ENCODE assay signal across 22 cellular contexts in the genomic region with DNA sequence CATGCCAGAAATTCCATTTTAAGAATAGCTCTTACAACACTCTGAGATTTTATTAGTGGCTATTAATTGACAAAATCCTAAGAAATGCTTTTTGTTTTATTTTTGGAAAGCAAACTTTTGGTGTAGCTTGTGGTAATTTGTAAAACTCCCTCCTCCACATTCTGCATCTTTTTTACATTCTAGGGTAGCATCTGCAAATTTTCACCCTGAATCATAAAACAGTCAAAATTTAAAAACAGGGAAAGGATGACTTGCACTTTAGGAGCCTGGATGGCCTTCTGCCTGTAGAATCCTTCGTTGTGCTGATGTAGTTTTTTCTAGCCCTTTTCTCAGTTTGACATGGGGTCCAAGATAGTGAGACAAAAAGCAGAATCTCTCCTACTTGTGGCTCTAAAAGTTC.
DNase-seq lines count a peak whose midpoint lies in the region; ATAC-seq, FAIRE-seq and TF ChIP-seq lines count a peak whose summit lies in the region.
"Had no signal": no experiment of that assay in that cellular context is flagged by ENCODE, and none has a peak within 500 bp of the region (broad histone marks: within the 10 kb centered on the region; RNA-seq: fewer than 3 reads in every experiment).

No MANE protein-coding gene starts in this region.

- no peak overlapping the region for H3K4me3 ChIP-seq in A549
- H3K4me3 ChIP-seq: BLaER1 treated with 17β-estradiol and CSF1 and Interleukin-3, amounts not matched to agents 10 nM and 100 nM had no signal

- ATAC-seq in A549 (no peak), omental fat pad (ENCODE audit: low FRiP score) (peak; percentile 68), HG02884 (IDR thresholded peaks at IDR 0.05; ENCODE audit: unreplicated experiment) (no peak)
- ATAC-seq: CD8-positive, alpha-beta T cell had no signal

- no peak for TF ChIP-seq EP300 in A549 (IDR thresholded peaks at IDR 0.05)

- DNase-seq in A549 (ENCODE audit: low read depth in 1 of 2, low spot score in 1 of 2) (no peak), GM03348 (ENCODE audit: low spot score) (peak; percentile 63), omental fat pad (ENCODE audit: low spot score) (no peak), cerebellum (ENCODE audit: low spot score) (no peak), NCI-H1105 (lab: John Stamatoyannopoulos, UW) (no peak), NCI-H82 treated with DMSO at 0.1 percent for 48 hours (lab: John Stamatoyannopoulos, UW; ENCODE audit: unreplicated experiment) (no peak)
- DNase-seq: 8988T; Calu3; CD8-positive, alpha-beta T cell; MV-4-11; NCI-H1417 treated with DMSO at 0.1 percent for 48 hours; NCI-H187 treated with DMSO at 0.1 percent for 48 hours; NCI-H226; NCI-H524; NCI-H82; RPMI8226; SHP77 treated with DMSO at 0.1 percent for 48 hours; SK-N-SH had no signal

- TF ChIP-seq CTCF in A549 (IDR thresholded peaks at IDR 0.05), result no peak
- no peak for TF ChIP-seq CTCF in omental fat pad (IDR thresholded peaks at IDR 0.05)

- no peaks in the 10 kb centered on the region for H3K9me3 ChIP-seq in A549
- H3K9me3 ChIP-seq: BLaER1 treated with 17β-estradiol and CSF1 and Interleukin-3, amounts not matched to agents 10 nM and 100 nM; SK-N-SH had no signal

- no peak overlapping the region for H3K4me2 ChIP-seq in A549
- H3K4me2 ChIP-seq: KMS-11, SK-N-SH had no signal

- H3K4me1 ChIP-seq in A549, result no peaks in the 10 kb centered on the region

- CTCF ChIA-PET in A549 (lab: Yijun Ruan, JAX), result no interaction called here

- FAIRE-seq in A549 (lab: Jason Lieb, UNC), result no peak
- FAIRE-seq in endometrium (lab: Jason Lieb, UNC), result peak; percentile 100

- TF ChIP-seq POLR2A in A549 (IDR thresholded peaks at IDR 0.05; ENCODE audit: low read length), result no peak

- 0% methylated on average over 1 of the region's 1 CpG for WGBS in A549 (ENCODE audit: missing lambda C conversion rate)

- no peak for TF ChIP-seq RAD21 in A549 (conservative IDR thresholded peaks at IDR 0.05 in 1 of 2, IDR thresholded peaks at IDR 0.05 in 1 of 2)

- POLR2A ChIA-PET in A549 (lab: Yijun Ruan, JAX), result no interaction called here

- no peak overlapping the region for H3K27ac ChIP-seq in A549
- H3K27ac ChIP-seq: BLaER1 treated with 17β-estradiol and CSF1 and Interleukin-3, amounts not matched to agents 10 nM and 100 nM; KMS-11 had no signal

TF ChIP-seq in A549, 52 proteins besides CTCF, POLR2A, EP300 and RAD21:
- no peak for TF ChIP-seq GATA3 (IDR thresholded peaks at IDR 0.05; ENCODE audit: borderline replicate concordance)
- TF ChIP-seq NFE2L2 (conservative IDR thresholded peaks at IDR 0.05; ENCODE audit: low read length), result peak; percentile 80
- TF ChIP-seq TFCP2L1 (CRISPR knock-in tag; IDR thresholded peaks at IDR 0.05), result no peak
- TF ChIP-seq JUNB (IDR thresholded peaks at IDR 0.05), result no peak
- TF ChIP-seq MAFK (IDR thresholded peaks at IDR 0.05; ENCODE audit: partially characterized antibody), result peak; percentile 12
